In the genomic region with DNA sequence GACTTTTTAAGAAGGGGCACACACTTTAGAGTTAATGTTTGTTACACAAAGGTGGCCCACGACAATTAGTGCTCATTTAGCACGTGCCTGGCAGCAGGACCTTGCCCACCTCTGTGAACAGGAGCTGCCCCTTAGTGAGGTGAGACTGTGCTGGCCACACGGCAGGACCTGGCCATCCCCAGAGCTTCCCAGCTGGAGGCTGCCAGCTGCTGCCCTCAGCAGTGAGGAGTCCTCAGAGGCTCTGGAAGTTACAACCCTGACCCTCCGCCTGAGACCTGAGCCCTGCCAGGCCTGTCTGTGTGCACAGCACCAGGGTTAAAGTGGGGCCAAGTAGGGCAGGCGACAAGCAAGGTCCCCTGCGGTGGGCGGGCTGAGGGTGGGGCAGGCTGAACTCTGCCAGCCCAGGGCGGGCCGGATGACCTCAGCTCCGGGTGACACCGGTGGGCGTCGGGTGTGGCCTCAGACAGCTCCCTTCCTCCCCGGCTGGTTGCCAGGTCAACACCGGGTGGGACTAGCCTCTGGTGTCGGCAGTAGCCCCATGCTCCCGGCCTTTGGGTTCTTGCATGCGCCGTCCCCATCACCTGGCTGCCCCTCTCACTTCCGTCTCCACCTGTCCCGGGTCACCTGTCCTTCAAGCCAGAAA, we compare ENCODE assay signal across 8 cellular contexts. TPM values are rescaled to one million over a fixed set of nuclear protein-coding genes. Genes with fewer than 3 reads are reported as not detected.
A peak's percentile ranks its signal among the peaks of the same experiment; 100 is the strongest.
DNase-seq lines count a peak whose midpoint lies in the region; ATAC-seq and TF ChIP-seq lines count a peak whose summit lies in the region.

No MANE protein-coding gene starts in this region.

- H3K27ac Mint-ChIP-seq in activated T-cell treated with anti-CD3 and anti-CD28 coated beads, Interleukin-2, amount 50 U/mL, for 72 hours = no peak overlapping the region
- H3K27ac Mint-ChIP-seq in activated naive CD8-positive, alpha-beta T cell treated with anti-CD3 and anti-CD28 coated beads, Interleukin-2, amount 50 U/mL, for 24 hours = no peak overlapping the region
- H3K27ac Mint-ChIP-seq in activated T-helper 2 cell treated with anti-CD3 and anti-CD28 coated beads, Interferon-gamma antibody, Interleukin-2, Interleukin-4, amounts not matched to agents 10 μg/mL and 5 μg/mL and 100 μg/mL, durations not matched to agents 14 hours and 24 hours and 36 hours = no peak overlapping the region

- no peaks in the 10 kb centered on the region for H3K36me3 Mint-ChIP-seq in activated T-cell treated with anti-CD3 and anti-CD28 coated beads, Interleukin-2, amount 50 U/mL, for 72 hours (ENCODE audit: insufficient read depth in 2 of 2)
- H3K36me3 Mint-ChIP-seq in activated naive CD8-positive, alpha-beta T cell treated with anti-CD3 and anti-CD28 coated beads, Interleukin-2, amount 50 U/mL, for 24 hours (ENCODE audit: low read depth) = no peaks in the 10 kb centered on the region
- H3K36me3 Mint-ChIP-seq in activated T-helper 2 cell treated with anti-CD3 and anti-CD28 coated beads, Interferon-gamma antibody, Interleukin-2, Interleukin-4, amounts not matched to agents 10 μg/mL and 5 μg/mL and 100 μg/mL, durations not matched to agents 14 hours and 24 hours and 36 hours (ENCODE audit: low read depth) = no peaks in the 10 kb centered on the region

- peak in 1 of 2 donors; percentile 11 for ATAC-seq in activated T-cell treated with anti-CD3 and anti-CD28 coated beads, Interleukin-2, amount 50 U/mL, for 72 hours (replicated peaks in 1 of 2)
- ATAC-seq in activated naive CD8-positive, alpha-beta T cell treated with anti-CD3 and anti-CD28 coated beads, Interleukin-2, amount 50 U/mL, for 24 hours = peak; percentile 29
- no peak for ATAC-seq in GM21515 (IDR thresholded peaks at IDR 0.05; ENCODE audit: unreplicated experiment)

- no peaks in the 10 kb centered on the region for H3K4me1 Mint-ChIP-seq in activated T-cell treated with anti-CD3 and anti-CD28 coated beads, Interleukin-2, amount 50 U/mL, for 72 hours (ENCODE audit: low read depth)
- no peaks in the 10 kb centered on the region for H3K4me1 Mint-ChIP-seq in activated naive CD8-positive, alpha-beta T cell treated with anti-CD3 and anti-CD28 coated beads, Interleukin-2, amount 50 U/mL, for 24 hours
- no peaks in the 10 kb centered on the region for H3K4me1 Mint-ChIP-seq in activated T-helper 2 cell treated with anti-CD3 and anti-CD28 coated beads, Interferon-gamma antibody, Interleukin-2, Interleukin-4, amounts not matched to agents 10 μg/mL and 5 μg/mL and 100 μg/mL, durations not matched to agents 14 hours and 24 hours and 36 hours (ENCODE audit: low read depth)

- H3K27me3 ChIP-seq in kidney epithelial cell (ENCODE audit: control insufficient read depth, insufficient read depth, low read length) (peaks cover 2% of the 10 kb centered on the region), thyroid gland (no peaks in the 10 kb centered on the region)

- H3K4me3 ChIP-seq in kidney epithelial cell (ENCODE audit: low read depth, low read length) = peak overlapping the region; percentile 33
- H3K4me3 ChIP-seq in thyroid gland (replicated peaks in 1 of 3) = peak overlapping the region in 1 of 3 donors; percentile 25

- intact Hi-C loops in thyroid gland (cut with DNase I) = loop anchor here (10.0 kb wide), 1 partner anchor 220 kb away; no protein-coding TSS in a partner anchor
- intact Hi-C loops in activated T-helper 2 cell treated with anti-CD3 and anti-CD28 coated beads, Interferon-gamma antibody, Interleukin-2, Interleukin-4, amounts not matched to agents 10 μg/mL and 5 μg/mL and 100 μg/mL, durations not matched to agents 14 hours and 24 hours and 36 hours (cut with micrococcal nuclease) = loop anchor here (10.0 kb wide), 1 partner anchor 380 kb away; no protein-coding TSS in a partner anchor

- peaks cover 5% of the 10 kb centered on the region for H3K27me3 Mint-ChIP-seq in activated T-cell treated with anti-CD3 and anti-CD28 coated beads, Interleukin-2, amount 50 U/mL, for 72 hours (ENCODE audit: low read depth)
- peaks cover 5% of the 10 kb centered on the region for H3K27me3 Mint-ChIP-seq in activated naive CD8-positive, alpha-beta T cell treated with anti-CD3 and anti-CD28 coated beads, Interleukin-2, amount 50 U/mL, for 24 hours
- peaks cover 5% of the 10 kb centered on the region for H3K27me3 Mint-ChIP-seq in activated T-helper 2 cell treated with anti-CD3 and anti-CD28 coated beads, Interferon-gamma antibody, Interleukin-2, Interleukin-4, amounts not matched to agents 10 μg/mL and 5 μg/mL and 100 μg/mL, durations not matched to agents 14 hours and 24 hours and 36 hours (ENCODE audit: low read depth)

- 25 to 42% methylated on average over 3 to 12 of the region's 21 CpGs for WGBS in thyroid gland, 2 donors

- no peaks in the 10 kb centered on the region for H3K9me3 ChIP-seq in thyroid gland

- peak overlapping the region; percentile 50 to 62 for H3K4me3 Mint-ChIP-seq in activated T-cell treated with anti-CD3 and anti-CD28 coated beads, Interleukin-2, amount 50 U/mL, for 72 hours
- H3K4me3 Mint-ChIP-seq in activated naive CD8-positive, alpha-beta T cell treated with anti-CD3 and anti-CD28 coated beads, Interleukin-2, amount 50 U/mL, for 24 hours = peak overlapping the region; percentile 14
- H3K4me3 Mint-ChIP-seq in activated T-helper 2 cell treated with anti-CD3 and anti-CD28 coated beads, Interferon-gamma antibody, Interleukin-2, Interleukin-4, amounts not matched to agents 10 μg/mL and 5 μg/mL and 100 μg/mL, durations not matched to agents 14 hours and 24 hours and 36 hours (ENCODE audit: low read depth) = no peak overlapping the region

- no peak for TF ChIP-seq POLR2A in thyroid gland (IDR thresholded peaks at IDR 0.05)

- H3K36me3 ChIP-seq in kidney epithelial cell (ENCODE audit: control insufficient read depth, insufficient read depth, low read length) = no peaks in the 10 kb centered on the region
- H3K36me3 ChIP-seq in thyroid gland = no peaks in the 10 kb centered on the region

- peak overlapping the region; percentile 50 to 73 (median 60) for H3K27ac ChIP-seq in thyroid gland

- H3K4me1 ChIP-seq in thyroid gland = peaks cover 4 to 28% of the 10 kb centered on the region in 2 donors

- DNase-seq in activated T-cell treated with anti-CD3 and anti-CD28 coated beads, Interleukin-2, amount 50 U/mL, for 72 hours = peak in 1 of 2 donors; percentile 34
- DNase-seq in activated T-cell treated with anti-CD3 and anti-CD28 coated beads for 4 hours (no peak), kidney epithelial cell (ENCODE audit: low read depth) (no peak), thyroid gland (peak; percentile 56 to 70), inferior parietal cortex (ENCODE audit: extremely low spot score) (no peak)
- peak; percentile 44 for DNase-seq in activated naive CD8-positive, alpha-beta T cell treated with anti-CD3 and anti-CD28 coated beads, Interleukin-2, amount 50 U/mL, for 24 hours
- no peak for DNase-seq in activated T-helper 2 cell treated with anti-CD3 and anti-CD28 coated beads, Interferon-gamma antibody, Interleukin-2, Interleukin-4, amounts not matched to agents 10 μg/mL and 5 μg/mL and 100 μg/mL, durations not matched to agents 14 hours and 24 hours and 36 hours (ENCODE audit: low spot score)

- TF ChIP-seq CTCF in kidney epithelial cell (IDR thresholded peaks at IDR 0.05; ENCODE audit: insufficient read depth, low read length, poor library complexity, severe bottlenecking) (no peak), thyroid gland (IDR thresholded peaks at IDR 0.05) (no peak)

- no peaks in the 10 kb centered on the region for H3K9me3 Mint-ChIP-seq in activated T-cell treated with anti-CD3 and anti-CD28 coated beads, Interleukin-2, amount 50 U/mL, for 72 hours
- H3K9me3 Mint-ChIP-seq in activated naive CD8-positive, alpha-beta T cell treated with anti-CD3 and anti-CD28 coated beads, Interleukin-2, amount 50 U/mL, for 24 hours = no peaks in the 10 kb centered on the region
- H3K9me3 Mint-ChIP-seq in activated T-helper 2 cell treated with anti-CD3 and anti-CD28 coated beads, Interferon-gamma antibody, Interleukin-2, Interleukin-4, amounts not matched to agents 10 μg/mL and 5 μg/mL and 100 μg/mL, durations not matched to agents 14 hours and 24 hours and 36 hours = no peaks in the 10 kb centered on the region

RNA-seq across cellular contexts. Expression of a gene that starts 9.2 kb away (rescaled TPM):
- not detected for total RNA-seq in activated T-cell treated with anti-CD3 and anti-CD28 coated beads, Interleukin-2, amount 50 U/mL, for 72 hours
- total RNA-seq in kidney epithelial cell (not detected in 2 replicates), thyroid gland (not detected)
- not detected in 2 replicates for total RNA-seq in activated T-helper 2 cell treated with anti-CD3 and anti-CD28 coated beads, Interferon-gamma antibody, Interleukin-2, Interleukin-4, amounts not matched to agents 10 μg/mL and 5 μg/mL and 100 μg/mL, durations not matched to agents 14 hours and 24 hours and 36 hours

RNA-seq across cellular contexts. Expression of a gene that starts 17.5 kb away (rescaled TPM):
- total RNA-seq in activated T-cell treated with anti-CD3 and anti-CD28 coated beads, Interleukin-2, amount 50 U/mL, for 72 hours = 1 to 10 TPM; 3.7 to 5.4 TPM
- 147 and 167 TPM in 2 replicates for total RNA-seq in kidney epithelial cell
- total RNA-seq in thyroid gland = 100 to 1,000 TPM in 2 of 4 donors, 10 to 100 TPM in 2; 90.7 to 153 (median 101) TPM
- total RNA-seq in activated T-helper 2 cell treated with anti-CD3 and anti-CD28 coated beads, Interferon-gamma antibody, Interleukin-2, Interleukin-4, amounts not matched to agents 10 μg/mL and 5 μg/mL and 100 μg/mL, durations not matched to agents 14 hours and 24 hours and 36 hours = 2.3 and 3.5 TPM in 2 replicates

RNA-seq across cellular contexts. Expression of a gene that starts 19.7 kb away (rescaled TPM):
- total RNA-seq in activated T-cell treated with anti-CD3 and anti-CD28 coated beads, Interleukin-2, amount 50 U/mL, for 72 hours = not detected
- total RNA-seq in kidney epithelial cell = 0.34 and 0.46 TPM in 2 replicates
- under 1 TPM in 2 of 4 donors, not detected in 2; 0.44 to 0.78 TPM for total RNA-seq in thyroid gland
- total RNA-seq in activated T-helper 2 cell treated with anti-CD3 and anti-CD28 coated beads, Interferon-gamma antibody, Interleukin-2, Interleukin-4, amounts not matched to agents 10 μg/mL and 5 μg/mL and 100 μg/mL, durations not matched to agents 14 hours and 24 hours and 36 hours = not detected in 2 replicates

RNA-seq across cellular contexts. Expression of a gene that starts 48.4 kb away (rescaled TPM):
- 10 to 100 TPM in 1 of 2 donors, 1 to 10 TPM in 1; 8.8 to 12.2 TPM for total RNA-seq in activated T-cell treated with anti-CD3 and anti-CD28 coated beads, Interleukin-2, amount 50 U/mL, for 72 hours
- total RNA-seq in kidney epithelial cell (152 and 154 TPM in 2 replicates), thyroid gland (10 to 100 TPM; 28.6 to 37.2 (median 31.2) TPM)
- 0.64 and 1.0 TPM in 2 replicates for total RNA-seq in activated T-helper 2 cell treated with anti-CD3 and anti-CD28 coated beads, Interferon-gamma antibody, Interleukin-2, Interleukin-4, amounts not matched to agents 10 μg/mL and 5 μg/mL and 100 μg/mL, durations not matched to agents 14 hours and 24 hours and 36 hours

Comparison
In these comparisons a context has a peak if more than half of its experiments do, and no peak if none do; other contexts are left out.
1. DNase-seq: peak in activated naive CD8-positive, alpha-beta T cell treated with anti-CD3 and anti-CD28 coated beads, Interleukin-2, amount 50 U/mL, for 24 hours (single experiment) and thyroid gland (2 of 2); none in activated T-cell treated with anti-CD3 and anti-CD28 coated beads for 4 hours (single experiment), kidney epithelial cell (single experiment), inferior parietal cortex (single experiment) and activated T-helper 2 cell treated with anti-CD3 and anti-CD28 coated beads, Interferon-gamma antibody, Interleukin-2, Interleukin-4, amounts not matched to agents 10 μg/mL and 5 μg/mL and 100 μg/mL, durations not matched to agents 14 hours and 24 hours and 36 hours (single experiment).
2. RNA of a gene that starts 17.5 kb away (total RNA-seq): 147 to 167 TPM in kidney epithelial cell and 90.7 to 153 TPM in thyroid gland; 3.7 to 5.4 TPM in activated T-cell treated with anti-CD3 and anti-CD28 coated beads, Interleukin-2, amount 50 U/mL, for 72 hours and 2.3 to 3.5 TPM in activated T-helper 2 cell treated with anti-CD3 and anti-CD28 coated beads, Interferon-gamma antibody, Interleukin-2, Interleukin-4, amounts not matched to agents 10 μg/mL and 5 μg/mL and 100 μg/mL, durations not matched to agents 14 hours and 24 hours and 36 hours; every median in the first group is over 10 times any median in the second.